17 cellular contexts compared by ENCODE assay signal in the genomic region with DNA sequence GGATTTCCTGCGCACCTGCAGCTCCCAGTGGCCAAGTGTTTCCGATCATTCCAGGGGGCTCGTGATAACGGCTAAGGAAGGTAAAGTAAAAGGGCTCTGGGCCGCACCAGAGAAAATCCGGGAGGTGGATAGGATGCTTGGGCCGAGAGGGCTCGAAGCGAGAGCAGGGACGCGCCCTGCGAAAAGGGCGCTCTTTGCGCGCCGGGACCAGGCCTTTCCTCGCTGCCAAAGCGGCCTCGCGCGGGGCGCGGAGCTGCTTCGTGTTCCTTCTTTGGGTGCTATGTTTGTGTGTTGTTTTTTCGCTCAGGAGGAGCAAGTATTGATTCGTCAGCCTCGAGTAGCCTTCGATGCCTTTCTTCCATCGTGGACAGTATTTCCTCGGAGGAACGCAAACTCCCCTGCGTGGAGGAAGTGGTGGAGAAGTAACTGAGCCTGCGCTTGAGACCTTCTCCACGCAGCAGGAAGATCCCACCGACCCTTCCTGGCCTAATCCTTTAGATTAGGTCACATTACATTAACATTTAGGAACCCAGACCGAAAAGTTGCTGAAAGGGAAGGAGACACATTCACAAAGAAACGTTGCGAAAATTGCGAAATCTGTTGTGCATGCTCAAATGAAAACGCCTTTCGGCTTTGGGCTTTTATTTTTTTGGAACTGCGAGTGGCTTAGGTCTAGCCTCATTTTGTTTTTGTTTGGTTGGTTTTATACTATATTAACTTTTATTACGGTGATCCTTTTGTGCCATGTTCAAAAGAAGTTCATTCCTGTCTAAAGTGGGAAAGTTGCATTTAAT. TPM values are rescaled to one million over a fixed set of nuclear protein-coding genes. Genes with fewer than 3 reads are reported as not detected.
DNase-seq lines count a peak whose midpoint lies in the region; ATAC-seq, FAIRE-seq and TF ChIP-seq lines count a peak whose summit lies in the region.
"Had no signal": no experiment of that assay in that cellular context is flagged by ENCODE, and none has a peak within 500 bp of the region (broad histone marks: within the 10 kb centered on the region; RNA-seq: fewer than 3 reads in every experiment).

No MANE protein-coding gene starts in this region.

- H3K9ac ChIP-seq in GM12878 (ENCODE audit: control insufficient read depth, insufficient read depth, low read length) (no peak overlapping the region), iPS-15b (ENCODE audit: low read depth, low read length) (no peak overlapping the region)

- SMC1A ChIA-PET in GM12878 (lab: Charles Lee; ENCODE audit: uncharacterized antibody, unreplicated experiment) = no interaction called here

- no peak overlapping the region for H3K27ac ChIP-seq in GM12878 (ENCODE audit: control insufficient read depth, insufficient read depth)
- H3K27ac ChIP-seq: ascending aorta, gastroesophageal sphincter, Peyer's patch had no signal

- peak overlapping the region; percentile 22; the same call in 1 of the 2 replicates for H3K4me2 ChIP-seq in GM12878 (ENCODE audit: control insufficient read depth, insufficient read depth)

- FAIRE-seq in GM12878 (lab: Jason Lieb, UNC) = no peak
- FAIRE-seq: GM12891, HTR-8/SVneo, TTC549 had no signal

- TF ChIP-seq CTCF in GM12878 (IDR thresholded peaks at IDR 0.05 in 2 of 3, conservative IDR thresholded peaks at IDR 0.05 in 1 of 3; ENCODE audit: control insufficient read depth in 2 of 3, extremely low read depth in 1 of 3, insufficient read depth in 1 of 3, low read depth in 3 of 3, low read length in 3 of 3) = no peak

- peaks cover 91% of the 10 kb centered on the region for H3K27me3 ChIP-seq in H7 (ENCODE audit: control insufficient read depth, insufficient read depth, low read length)
- H3K27me3 ChIP-seq in GM12878 (replicated peaks in 1 of 2; ENCODE audit: control insufficient read depth in 2 of 2, insufficient read depth in 2 of 2, low read length in 1 of 2) = peaks cover 3 to 15% of the 10 kb centered on the region in 2 experiments
- H3K27me3 ChIP-seq in iPS-15b (ENCODE audit: control insufficient read depth, insufficient read depth, low read length) = peaks cover 98% of the 10 kb centered on the region
- H3K27me3 ChIP-seq: ascending aorta, Peyer's patch had no signal

- BruUV-seq in GM12878 (replicated peaks; lab: Mats Ljungman, UMichigan) = no TSS peak

- ATAC-seq in GM12878 (no peak), HG03432 (IDR thresholded peaks at IDR 0.05; ENCODE audit: unreplicated experiment) (no peak), esophagus mucosa (no peak), GM19452 (IDR thresholded peaks at IDR 0.05; ENCODE audit: unreplicated experiment) (no peak)
- ATAC-seq: gastroesophageal sphincter, natural killer cell had no signal

- CTCF ChIA-PET in GM12878 (lab: Yijun Ruan, JAX) = no interaction called here

- H3K36me3 ChIP-seq in H7 (replicated peaks; ENCODE audit: control insufficient read depth, insufficient read depth, low read length) (no peaks in the 10 kb centered on the region), GM12878 (ENCODE audit: control insufficient read depth in 2 of 2, insufficient read depth in 2 of 2, low read length in 1 of 2) (no peaks in the 10 kb centered on the region), iPS-15b (ENCODE audit: control insufficient read depth, insufficient read depth, low read length) (no peaks in the 10 kb centered on the region)
- H3K36me3 ChIP-seq: ascending aorta, gastroesophageal sphincter, Peyer's patch had no signal

- no peaks in the 10 kb centered on the region for H4K20me1 ChIP-seq in GM12878 (ENCODE audit: control insufficient read depth, insufficient read depth)

- DNase-seq in H7 (peak; percentile 69), GM12878 (ENCODE audit: low read depth, low spot score) (no peak), retina (peak; percentile 85), NCI-H510A (lab: John Stamatoyannopoulos, UW) (no peak)
- DNase-seq: COR-L47, natural killer cell, Peyer's patch had no signal

- RAD21 ChIA-PET in GM12878 (lab: Charles Lee; ENCODE audit: unreplicated experiment) = no interaction called here

- TF ChIP-seq POLR2A in GM12878 (IDR thresholded peaks at IDR 0.05; ENCODE audit: low read depth, low read length) = no peak

- TF ChIP-seq RAD21 in GM12878 (IDR thresholded peaks at IDR 0.05; ENCODE audit: insufficient read depth, low read depth, low read length) = no peak

- TF ChIP-seq EP300 in GM12878 (IDR thresholded peaks at IDR 0.05; ENCODE audit: borderline replicate concordance in 1 of 2, control insufficient read depth in 1 of 2, low read depth in 2 of 2, low read length in 2 of 2) = no peak

- no peaks in the 10 kb centered on the region for H3K9me3 ChIP-seq in GM12878 (replicated peaks; ENCODE audit: control insufficient read depth, insufficient read depth, low read length)
- no peaks in the 10 kb centered on the region for H3K9me3 ChIP-seq in iPS-15b (ENCODE audit: control insufficient read depth, insufficient read depth, low read length)
- H3K9me3 ChIP-seq: ascending aorta, gastroesophageal sphincter had no signal

- peaks cover 4% of the 10 kb centered on the region; the same call in 1 of the 2 replicates for H3K4me1 ChIP-seq in GM12878 (ENCODE audit: control insufficient read depth, insufficient read depth, low read length)
- peaks cover 24% of the 10 kb centered on the region for H3K4me1 ChIP-seq in iPS-15b (ENCODE audit: control insufficient read depth, insufficient read depth, low read length)
- H3K4me1 ChIP-seq: ascending aorta, Peyer's patch had no signal

- intact Hi-C loops in GM12878 (cut with micrococcal nuclease; ENCODE audit: unreplicated experiment) = no loop called here

- no peaks in the 10 kb centered on the region for H3K79me2 ChIP-seq in GM12878 (ENCODE audit: control insufficient read depth, insufficient read depth, low read length)

- POLR2A ChIA-PET in GM12878 (lab: Charles Lee) = no interaction called here

- 19% methylated on average over 43 of the region's 43 CpGs for WGBS in GM12878 (ENCODE audit: insufficient coverage, insufficient replicate concordance, low lambda C conversion rate, missing lambda C conversion rate)

- H2AFZ ChIP-seq in GM12878 (ENCODE audit: control insufficient read depth, low read depth, low read length) = no peak overlapping the region

- in situ Hi-C loops in GM12878 (cut with MboI) = no loop called here

- H3K4me3 ChIP-seq in H7 (ENCODE audit: insufficient read depth, low read depth, low read length) (peak overlapping the region; percentile 32), GM12878 (no peak overlapping the region), iPS-15b (ENCODE audit: low read depth, low read length) (peak overlapping the region; percentile 47)
- H3K4me3 ChIP-seq: ascending aorta, gastroesophageal sphincter, Peyer's patch had no signal

TF ChIP-seq in GM12878, 131 proteins besides CTCF, POLR2A, EP300 and RAD21 (continues in another document):
- TF ChIP-seq, protein P1, sequence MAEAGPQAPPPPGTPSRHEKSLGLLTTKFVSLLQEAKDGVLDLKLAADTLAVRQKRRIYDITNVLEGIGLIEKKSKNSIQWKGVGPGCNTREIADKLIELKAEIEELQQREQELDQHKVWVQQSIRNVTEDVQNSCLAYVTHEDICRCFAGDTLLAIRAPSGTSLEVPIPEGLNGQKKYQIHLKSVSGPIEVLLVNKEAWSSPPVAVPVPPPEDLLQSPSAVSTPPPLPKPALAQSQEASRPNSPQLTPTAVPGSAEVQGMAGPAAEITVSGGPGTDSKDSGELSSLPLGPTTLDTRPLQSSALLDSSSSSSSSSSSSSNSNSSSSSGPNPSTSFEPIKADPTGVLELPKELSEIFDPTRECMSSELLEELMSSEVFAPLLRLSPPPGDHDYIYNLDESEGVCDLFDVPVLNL (IDR thresholded peaks at IDR 0.05; ENCODE audit: low read depth, low read length) = no peak

RNA-seq across cellular contexts. Expression of a gene that starts 1.3 kb away (rescaled TPM):
- total RNA-seq in H7 (2014; rRNA removed; shearing (Covaris generic)) = 0.11 TPM in 1 of 2 replicates, not detected in the other
- total RNA-seq in GM12878 (2013; cell fraction: nucleolus; rRNA removed) = not detected in 2 replicates
- not detected in 2 replicates for total RNA-seq in GM12878 (2014; rRNA removed)
- total RNA-seq in GM12878 (2014; rRNA removed; fragmentation: Illumina TruSeq; extraction: Trizol) = not detected in 2 replicates
- total RNA-seq in GM12878 (2021) = not detected in 2 replicates
- not detected for polyA plus RNA-seq in GM12878 (2011; ENCODE audit: low read depth)
- polyA plus RNA-seq in GM12878 (2011; rRNA removed) = not detected in 2 replicates
- not detected in 2 replicates for polyA plus RNA-seq in GM12878 (2011; cell fraction: cytosol; rRNA removed)
- polyA plus RNA-seq in GM12878 (2011; cell fraction: nucleus; rRNA removed) = not detected in 2 replicates
- not detected in 2 replicates for polyA plus RNA-seq in GM12878 (2012)
- not detected in 2 replicates for polyA plus RNA-seq in GM12878 (2014; fragmentation: Illumina TruSeq; extraction: Trizol)
- polyA plus RNA-seq in GM12878 (2014; fragmentation: Nextera tagmentation; extraction: Ambion mirVana) = not detected
- not detected in 2 replicates for polyA plus RNA-seq in GM12878 (2014; rRNA removed)
- polyA plus RNA-seq in GM12878 (2016; fragmentation: Nextera tagmentation; extraction: Ambion mirVana) = not detected
- not detected in 2 replicates for polyA minus RNA-seq in GM12878 (2011; rRNA and poly(A)+ RNA removed)
- polyA minus RNA-seq in GM12878 (2011; cell fraction: cytosol; rRNA and poly(A)+ RNA removed) = not detected in 2 replicates
- polyA minus RNA-seq in GM12878 (2011; cell fraction: nucleus; rRNA and poly(A)+ RNA removed) = not detected in 2 replicates
- not detected for total RNA-seq in esophagus mucosa
- total RNA-seq: ascending aorta, gastroesophageal sphincter, natural killer cell, Peyer's patch, subcutaneous adipose tissue had no signal

RNA-seq across cellular contexts. Expression of a gene that starts 8.0 kb away (rescaled TPM):
- 0.11 TPM in 1 of 2 replicates, not detected in the other for total RNA-seq in H7 (2014; rRNA removed; shearing (Covaris generic))
- total RNA-seq in GM12878 (2013; cell fraction: nucleolus; rRNA removed) = not detected in 2 replicates
- total RNA-seq in GM12878 (2014; rRNA removed) (not detected in 2 replicates), GM12878 (2014; rRNA removed; fragmentation: Illumina TruSeq; extraction: Trizol) (not detected in 2 replicates), GM12878 (2021) (not detected in 2 replicates), esophagus mucosa (not detected)
- not detected for polyA plus RNA-seq in GM12878 (2011; ENCODE audit: low read depth)
- polyA plus RNA-seq in GM12878 (2011; rRNA removed) (not detected in 2 replicates), GM12878 (2014; fragmentation: Illumina TruSeq; extraction: Trizol) (not detected in 2 replicates), GM12878 (2014; fragmentation: Nextera tagmentation; extraction: Ambion mirVana) (not detected), GM12878 (2014; rRNA removed) (not detected in 2 replicates), GM12878 (2016; fragmentation: Nextera tagmentation; extraction: Ambion mirVana) (not detected)
- not detected in 2 replicates for polyA plus RNA-seq in GM12878 (2011; cell fraction: cytosol; rRNA removed)
- not detected in 2 replicates for polyA plus RNA-seq in GM12878 (2011; cell fraction: nucleus; rRNA removed)
- polyA plus RNA-seq in GM12878 (2012) = not detected in 2 replicates
- polyA minus RNA-seq in GM12878 (2011; rRNA and poly(A)+ RNA removed) = not detected in 2 replicates
- not detected in 2 replicates for polyA minus RNA-seq in GM12878 (2011; cell fraction: cytosol; rRNA and poly(A)+ RNA removed)
- polyA minus RNA-seq in GM12878 (2011; cell fraction: nucleus; rRNA and poly(A)+ RNA removed) = not detected in 2 replicates
- total RNA-seq: ascending aorta, gastroesophageal sphincter, natural killer cell, Peyer's patch, subcutaneous adipose tissue had no signal

Comparison
In these comparisons a context has a peak if more than half of its experiments do, and no peak if none do; other contexts are left out.
1. DNase-seq: peak in H7 (single experiment) and retina (single experiment); none in GM12878 (single experiment) and NCI-H510A (single experiment).